15 cellular contexts compared by ENCODE assay signal in the genomic region with DNA sequence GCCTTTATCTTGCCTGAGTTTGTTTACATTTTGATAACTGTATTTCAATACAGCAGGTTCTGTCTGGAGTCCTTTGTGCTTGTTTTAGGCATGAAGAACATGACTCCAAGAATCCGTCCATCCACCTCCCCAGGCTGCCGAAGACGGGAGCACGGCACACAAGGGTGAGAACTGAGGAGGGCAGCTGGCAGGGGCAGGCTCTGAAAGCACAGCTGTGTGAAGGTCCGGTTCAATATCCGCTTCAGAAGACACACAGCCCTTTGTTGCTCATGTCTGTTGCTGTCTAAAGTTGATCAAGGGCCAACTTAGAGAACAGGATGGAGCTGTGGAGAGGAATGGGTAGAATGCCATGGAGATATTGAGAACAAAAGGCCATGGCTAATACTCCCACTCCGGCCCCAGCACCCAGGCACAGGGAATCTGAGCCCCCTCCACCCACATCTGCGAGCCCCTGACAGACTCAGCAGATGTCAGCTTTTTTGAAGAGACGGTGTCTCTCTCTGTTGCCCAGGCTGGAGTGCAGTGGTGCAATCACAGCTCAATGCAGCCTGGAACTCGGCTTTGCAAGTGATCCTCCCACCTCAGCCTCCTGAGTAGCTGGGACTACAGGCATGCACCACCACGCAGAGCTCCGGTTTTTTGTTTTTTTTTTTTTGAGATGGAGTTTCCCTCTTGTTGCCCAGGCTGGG. TPM values are rescaled to one million over a fixed set of nuclear protein-coding genes. Genes with fewer than 3 reads are reported as not detected.
DNase-seq lines count a peak whose midpoint lies in the region; ATAC-seq, FAIRE-seq and TF ChIP-seq lines count a peak whose summit lies in the region.
"Had no signal": no experiment of that assay in that cellular context is flagged by ENCODE, and none has a peak within 500 bp of the region (broad histone marks: within the 10 kb centered on the region; RNA-seq: fewer than 3 reads in every experiment).

No MANE protein-coding gene starts in this region.

- H3K36me3 ChIP-seq in right atrium auricular region: no peaks in the 10 kb centered on the region
- H3K36me3 ChIP-seq in fibroblast of lung (ENCODE audit: control insufficient read depth, insufficient read depth, low read length): no peaks in the 10 kb centered on the region
- H3K36me3 ChIP-seq: upper lobe of left lung had no signal

- no peaks in the 10 kb centered on the region for H4K20me1 ChIP-seq in fibroblast of lung (ENCODE audit: control insufficient read depth, extremely low read depth, insufficient read depth, low read length)

- peak overlapping the region; percentile 94 for H3K27ac Mint-ChIP-seq in neural crest cell (ENCODE audit: unreplicated experiment)
- H3K27ac Mint-ChIP-seq: activated naive CD8-positive, alpha-beta T cell treated with anti-CD3 and anti-CD28 coated beads, Interleukin-2, amount 10 ng/mL, durations not matched to agents 7 days and 5 days had no signal

- no peaks in the 10 kb centered on the region for H3K27me3 ChIP-seq in right atrium auricular region
- H3K27me3 ChIP-seq in fibroblast of lung (ENCODE audit: control insufficient read depth, insufficient read depth, low read length): no peaks in the 10 kb centered on the region
- H3K27me3 ChIP-seq: upper lobe of left lung had no signal

- no peak overlapping the region for H3K9ac ChIP-seq in fibroblast of lung (ENCODE audit: insufficient read depth, low read length)

- H3K27ac ChIP-seq in right atrium auricular region: no peak overlapping the region
- H3K27ac ChIP-seq in fibroblast of lung (ENCODE audit: insufficient read depth, low read length): no peak overlapping the region
- H3K27ac ChIP-seq: upper lobe of left lung had no signal

- H3K4me3 ChIP-seq in right atrium auricular region: no peak overlapping the region
- H3K4me3 ChIP-seq in fibroblast of lung (replicated peaks in 1 of 4; ENCODE audit: control extremely low read depth in 1 of 4, insufficient read depth in 1 of 4, low read depth in 3 of 4, low read length in 4 of 4): no peak overlapping the region
- H3K4me3 ChIP-seq: lung, upper lobe of left lung had no signal

- no peak for DNase-seq in left ventricle myocardium superior
- no peak for DNase-seq in right atrium auricular region (ENCODE audit: low spot score)
- peak in 1 of 2 donors; percentile 71 for DNase-seq in fibroblast of lung (ENCODE audit: low read depth in 2 of 2)
- peak; percentile 26 for DNase-seq in neural crest cell (ENCODE audit: low read depth, low spot score)
- DNase-seq in urothelium cell line (ENCODE audit: low spot score): peak; percentile 52
- no peak for DNase-seq in H4 (ENCODE audit: low spot score)
- no peak for DNase-seq in left lobe of liver (ENCODE audit: low spot score)
- DNase-seq in AG08396 (ENCODE audit: low spot score): no peak
- DNase-seq: activated naive CD8-positive, alpha-beta T cell treated with anti-CD3 and anti-CD28 coated beads, Interleukin-2, amount 10 ng/mL, durations not matched to agents 7 days and 5 days; DMS 273 treated with DMSO at 0.1 percent for 48 hours; effector CD8-positive, alpha-beta T cell; NCI-H524 treated with DMSO at 0.1 percent for 48 hours; Right ventricle myocardium superior; upper lobe of left lung had no signal

- ATAC-seq in left ventricle myocardium superior: peak; percentile 38
- no peak for ATAC-seq in left lobe of liver

- intact Hi-C loops in left ventricle myocardium superior (cut with micrococcal nuclease): no loop called here

- no peaks in the 10 kb centered on the region for H3K27me3 Mint-ChIP-seq in neural crest cell (ENCODE audit: low read depth)

- H3K4me1 Mint-ChIP-seq in neural crest cell: peaks cover 43% of the 10 kb centered on the region

- H3K9me3 ChIP-seq in right atrium auricular region (no peaks in the 10 kb centered on the region), fibroblast of lung (ENCODE audit: control insufficient read depth, insufficient read depth, low read depth, low read length) (no peaks in the 10 kb centered on the region)
- H3K9me3 ChIP-seq: upper lobe of left lung had no signal

- H3K79me2 ChIP-seq in fibroblast of lung (ENCODE audit: control insufficient read depth, insufficient read depth, low read length): no peaks in the 10 kb centered on the region

- TF ChIP-seq CTCF in right atrium auricular region (IDR thresholded peaks at IDR 0.05) (no peak), fibroblast of lung (conservative IDR thresholded peaks at IDR 0.05 in 1 of 2, IDR thresholded peaks at IDR 0.05 in 1 of 2; ENCODE audit: low read depth in 1 of 2, low read length in 2 of 2) (no peak), neural crest cell (conservative IDR thresholded peaks at IDR 0.05) (no peak)

- peak overlapping the region; percentile 20 for H2AFZ ChIP-seq in fibroblast of lung (ENCODE audit: low read length)

- peak overlapping the region; percentile 71 for H3K4me3 Mint-ChIP-seq in neural crest cell
- H3K4me3 Mint-ChIP-seq: activated naive CD8-positive, alpha-beta T cell treated with anti-CD3 and anti-CD28 coated beads, Interleukin-2, amount 10 ng/mL, durations not matched to agents 7 days and 5 days had no signal

- H3K4me1 ChIP-seq in right atrium auricular region (no peaks in the 10 kb centered on the region), fibroblast of lung (ENCODE audit: control insufficient read depth, extremely low read depth, insufficient read depth, low read length) (no peaks in the 10 kb centered on the region)

- peaks cover 2% of the 10 kb centered on the region for H3K9me3 Mint-ChIP-seq in neural crest cell
- H3K9me3 Mint-ChIP-seq: activated naive CD8-positive, alpha-beta T cell treated with anti-CD3 and anti-CD28 coated beads, Interleukin-2, amount 10 ng/mL, durations not matched to agents 7 days and 5 days had no signal

- no peak overlapping the region for H3K4me2 ChIP-seq in fibroblast of lung (ENCODE audit: extremely low read depth, insufficient read depth, low read length)

- FAIRE-seq in urothelium cell line (lab: Jason Lieb, UNC): peak; percentile 62

- H3K36me3 Mint-ChIP-seq in neural crest cell (ENCODE audit: low read depth): no peaks in the 10 kb centered on the region
- H3K36me3 Mint-ChIP-seq: activated naive CD8-positive, alpha-beta T cell treated with anti-CD3 and anti-CD28 coated beads, Interleukin-2, amount 10 ng/mL, durations not matched to agents 7 days and 5 days had no signal

RNA-seq across cellular contexts. Expression of a gene that starts 58.5 kb away (rescaled TPM):
- total RNA-seq in left ventricle myocardium superior (12.3 TPM), right atrium auricular region (10 to 100 TPM; 20.2 to 21.2 TPM), fibroblast of lung (22.9 and 31.2 TPM in 2 replicates), neural crest cell (24.6 and 25.8 TPM in 2 replicates), left lobe of liver (94.4 TPM)
- 20.7 and 22.1 TPM in 2 replicates for polyA plus RNA-seq in fibroblast of lung
- 13.3 and 14.9 TPM in 2 replicates for polyA plus RNA-seq in fibroblast of lung (2012)
- 27.4 and 28.6 TPM in 2 replicates for polyA minus RNA-seq in fibroblast of lung (ENCODE audit: low replicate concordance)
- total RNA-seq in H4 (2014; rRNA removed; shearing (Covaris generic)): 28.3 and 29.8 TPM in 2 replicates

Comparison
In these comparisons a context has a peak if more than half of its experiments do, and no peak if none do; other contexts are left out.
1. DNase-seq: peak in neural crest cell (single experiment) and urothelium cell line (single experiment); none in left ventricle myocardium superior (single experiment), right atrium auricular region (single experiment), H4 (single experiment), left lobe of liver (single experiment) and AG08396 (single experiment).